1 cellular context compared by ENCODE assay signal in the genomic region with DNA sequence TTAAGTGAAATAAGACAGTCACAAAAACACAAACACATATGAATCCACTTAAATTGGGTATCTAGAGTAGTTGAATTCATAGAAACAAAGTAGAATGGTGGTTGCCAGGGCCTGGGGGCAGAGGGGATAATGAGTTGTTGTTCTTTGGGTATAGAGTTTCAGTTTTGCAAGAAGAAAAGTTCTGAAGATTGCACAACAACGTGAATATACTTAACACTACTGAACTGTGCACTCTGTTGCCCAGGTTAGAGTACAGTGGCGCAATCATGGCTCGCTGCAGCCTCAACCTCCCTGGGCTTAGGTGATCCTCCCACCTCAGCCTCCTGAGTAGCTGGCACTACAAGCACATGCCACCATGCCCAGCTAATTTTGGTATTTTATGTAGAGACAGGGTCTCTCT.
TF ChIP-seq lines count a peak whose summit lies in the region.

No MANE protein-coding gene starts in this region.

TF ChIP-seq in HepG2, 621 proteins besides CTCF, POLR2A, EP300 and RAD21 (continued from another document and continues in another):
- TF ChIP-seq BRD4 (CRISPR knock-in tag; IDR thresholded peaks at IDR 0.05) (no peak), ZNF382 (CRISPR knock-in tag; IDR thresholded peaks at IDR 0.05; ENCODE audit: borderline replicate concordance) (no peak), ZNF615 (CRISPR knock-in tag; IDR thresholded peaks at IDR 0.05; ENCODE audit: borderline replicate concordance) (no peak), REL (CRISPR knock-in tag; conservative IDR thresholded peaks at IDR 0.05) (no peak), DR1 (CRISPR knock-in tag; IDR thresholded peaks at IDR 0.05) (no peak), DPF2 (CRISPR knock-in tag; IDR thresholded peaks at IDR 0.05; ENCODE audit: borderline replicate concordance, low read depth) (peak; percentile 94), RFXAP (CRISPR knock-in tag; IDR thresholded peaks at IDR 0.05; ENCODE audit: borderline replicate concordance) (0 out of 2 replicates have a peak, but pooled peaks have one; percentile 45), ELF1 (CRISPR knock-in tag; IDR thresholded peaks at IDR 0.05) (no peak), KLF9 (CRISPR knock-in tag; IDR thresholded peaks at IDR 0.05; ENCODE audit: low read depth) (no peak), HNRNPL (IDR thresholded peaks at IDR 0.05; ENCODE audit: low read depth, low read length) (no peak), TEAD3 (CRISPR knock-in tag; optimal IDR thresholded peaks at IDR 0.05; ENCODE audit: borderline replicate concordance) (peak; percentile 59), ZNF841 (CRISPR knock-in tag; IDR thresholded peaks at IDR 0.05; ENCODE audit: borderline replicate concordance) (no peak), ZNF766 (CRISPR knock-in tag; IDR thresholded peaks at IDR 0.05; ENCODE audit: borderline replicate concordance) (no peak), BCL6 (CRISPR knock-in tag; IDR thresholded peaks at IDR 0.05) (peak; percentile 84), NPAS2 (CRISPR knock-in tag; IDR thresholded peaks at IDR 0.05; ENCODE audit: borderline replicate concordance) (no peak), SAFB2 (CRISPR knock-in tag; IDR thresholded peaks at IDR 0.05; ENCODE audit: borderline replicate concordance, low read depth) (no peak), ZNF234 (CRISPR knock-in tag; conservative IDR thresholded peaks at IDR 0.05) (no peak), ZNF557 (CRISPR knock-in tag; IDR thresholded peaks at IDR 0.05) (no peak), NCOA1 (CRISPR knock-in tag; IDR thresholded peaks at IDR 0.05) (peak; percentile 83; the same call in 1 of the 2 replicates), ZBTB37 (CRISPR knock-in tag; IDR thresholded peaks at IDR 0.05) (no peak), PLRG1 (conservative IDR thresholded peaks at IDR 0.05) (no peak), CENPT (CRISPR knock-in tag; IDR thresholded peaks at IDR 0.05; ENCODE audit: low read depth) (no peak), ZNF740 (CRISPR knock-in tag; IDR thresholded peaks at IDR 0.05) (no peak), ZNF256 (CRISPR knock-in tag; conservative IDR thresholded peaks at IDR 0.05) (no peak), HOXA9 (CRISPR knock-in tag; IDR thresholded peaks at IDR 0.05; ENCODE audit: borderline replicate concordance) (no peak), ZNF597 (CRISPR knock-in tag; IDR thresholded peaks at IDR 0.05) (no peak), ZNF724P (CRISPR knock-in tag; IDR thresholded peaks at IDR 0.05; ENCODE audit: borderline replicate concordance) (no peak), ZBTB4 (CRISPR knock-in tag; IDR thresholded peaks at IDR 0.05; ENCODE audit: borderline replicate concordance) (no peak), TOPORS (CRISPR knock-in tag; IDR thresholded peaks at IDR 0.05) (no peak), CENPX (CRISPR knock-in tag; IDR thresholded peaks at IDR 0.05) (no peak), ATF2 (CRISPR knock-in tag; IDR thresholded peaks at IDR 0.05) (peak; percentile 64; the same call in 1 of the 2 replicates), TFDP1 (CRISPR knock-in tag; IDR thresholded peaks at IDR 0.05; ENCODE audit: borderline replicate concordance) (no peak), MIER3 (CRISPR knock-in tag; IDR thresholded peaks at IDR 0.05; ENCODE audit: borderline replicate concordance) (no peak), NFE2L2 (IDR thresholded peaks at IDR 0.05; ENCODE audit: low read length) (no peak), ATF1 (CRISPR knock-in tag; IDR thresholded peaks at IDR 0.05) (no peak), KAT2B (IDR thresholded peaks at IDR 0.05; ENCODE audit: borderline replicate concordance, low read depth, low read length) (no peak), SMAD1 (CRISPR knock-in tag; IDR thresholded peaks at IDR 0.05; ENCODE audit: borderline replicate concordance, low read depth) (no peak), SIX1 (CRISPR knock-in tag; IDR thresholded peaks at IDR 0.05; ENCODE audit: borderline replicate concordance) (peak; percentile 100), PRDM15 (CRISPR knock-in tag; IDR thresholded peaks at IDR 0.05) (no peak), ZFP41 (CRISPR knock-in tag; IDR thresholded peaks at IDR 0.05; ENCODE audit: borderline replicate concordance) (no peak), ZNF292 (CRISPR knock-in tag; IDR thresholded peaks at IDR 0.05; ENCODE audit: borderline replicate concordance, low read depth) (peak; percentile 84), ZNF652 (CRISPR knock-in tag; IDR thresholded peaks at IDR 0.05; ENCODE audit: borderline replicate concordance, low read depth) (no peak), ZNF556 (CRISPR knock-in tag; IDR thresholded peaks at IDR 0.05; ENCODE audit: borderline replicate concordance) (no peak)
- TF ChIP-seq, protein P1, sequence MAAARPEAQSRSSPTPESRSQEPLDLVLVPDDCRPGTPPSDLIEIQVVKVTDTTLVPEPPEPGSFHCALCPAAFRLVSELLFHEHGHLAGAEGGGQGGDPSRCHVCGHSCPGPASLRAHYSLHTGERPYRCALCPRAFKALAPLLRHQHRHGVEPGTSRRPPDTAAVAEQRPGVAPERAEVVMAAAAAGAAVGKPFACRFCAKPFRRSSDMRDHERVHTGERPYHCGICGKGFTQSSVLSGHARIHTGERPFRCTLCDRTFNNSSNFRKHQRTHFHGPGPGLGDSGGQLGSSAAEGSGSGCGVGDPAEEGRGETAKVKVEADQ (CRISPR knock-in tag; IDR thresholded peaks at IDR 0.05; ENCODE audit: borderline replicate concordance): no peak
- TF ChIP-seq, protein P2, sequence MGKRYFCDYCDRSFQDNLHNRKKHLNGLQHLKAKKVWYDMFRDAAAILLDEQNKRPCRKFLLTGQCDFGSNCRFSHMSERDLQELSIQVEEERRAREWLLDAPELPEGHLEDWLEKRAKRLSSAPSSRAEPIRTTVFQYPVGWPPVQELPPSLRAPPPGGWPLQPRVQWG (CRISPR knock-in tag; IDR thresholded peaks at IDR 0.05; ENCODE audit: borderline replicate concordance, low read depth): no peak
- TF ChIP-seq, protein P3, sequence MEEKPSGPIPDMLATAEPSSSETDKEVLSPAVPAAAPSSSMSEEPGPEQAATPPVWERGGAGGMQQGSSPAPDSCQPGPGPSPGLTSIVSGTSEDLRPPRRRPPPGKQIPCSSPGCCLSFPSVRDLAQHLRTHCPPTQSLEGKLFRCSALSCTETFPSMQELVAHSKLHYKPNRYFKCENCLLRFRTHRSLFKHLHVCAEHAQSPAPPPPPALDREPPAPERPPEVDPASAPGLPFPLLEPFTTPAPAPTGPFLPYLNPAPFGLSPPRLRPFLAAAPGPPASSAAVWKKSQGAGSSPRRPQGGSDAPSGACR (CRISPR knock-in tag; IDR thresholded peaks at IDR 0.05): peak; percentile 97
